Comparison of ENCODE assay signal across 1 cellular context in the genomic region with DNA sequence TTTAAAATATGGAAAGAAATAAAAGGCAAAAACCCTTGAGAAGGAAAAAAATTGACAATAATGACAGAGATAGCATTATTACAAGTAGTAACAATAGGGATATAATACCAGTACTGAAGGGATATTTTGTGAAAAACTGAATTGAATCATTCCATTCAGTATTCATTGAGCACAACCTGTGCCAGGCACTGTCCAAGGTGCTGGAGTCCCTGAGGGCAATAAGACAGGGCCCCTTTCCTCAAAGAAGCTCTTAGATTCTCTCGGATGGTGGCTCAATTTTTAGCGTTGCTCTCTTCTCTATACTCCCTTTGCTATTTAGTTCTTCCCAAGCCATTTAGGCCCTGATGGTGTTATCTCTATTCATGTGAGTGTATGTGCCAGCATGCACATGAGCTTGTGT.
TF ChIP-seq lines count a peak whose summit lies in the region.

No MANE protein-coding gene starts in this region.

TF ChIP-seq in K562, 482 proteins besides CTCF, POLR2A, EP300 and RAD21 (continued from another document):
- TF ChIP-seq, protein P1, sequence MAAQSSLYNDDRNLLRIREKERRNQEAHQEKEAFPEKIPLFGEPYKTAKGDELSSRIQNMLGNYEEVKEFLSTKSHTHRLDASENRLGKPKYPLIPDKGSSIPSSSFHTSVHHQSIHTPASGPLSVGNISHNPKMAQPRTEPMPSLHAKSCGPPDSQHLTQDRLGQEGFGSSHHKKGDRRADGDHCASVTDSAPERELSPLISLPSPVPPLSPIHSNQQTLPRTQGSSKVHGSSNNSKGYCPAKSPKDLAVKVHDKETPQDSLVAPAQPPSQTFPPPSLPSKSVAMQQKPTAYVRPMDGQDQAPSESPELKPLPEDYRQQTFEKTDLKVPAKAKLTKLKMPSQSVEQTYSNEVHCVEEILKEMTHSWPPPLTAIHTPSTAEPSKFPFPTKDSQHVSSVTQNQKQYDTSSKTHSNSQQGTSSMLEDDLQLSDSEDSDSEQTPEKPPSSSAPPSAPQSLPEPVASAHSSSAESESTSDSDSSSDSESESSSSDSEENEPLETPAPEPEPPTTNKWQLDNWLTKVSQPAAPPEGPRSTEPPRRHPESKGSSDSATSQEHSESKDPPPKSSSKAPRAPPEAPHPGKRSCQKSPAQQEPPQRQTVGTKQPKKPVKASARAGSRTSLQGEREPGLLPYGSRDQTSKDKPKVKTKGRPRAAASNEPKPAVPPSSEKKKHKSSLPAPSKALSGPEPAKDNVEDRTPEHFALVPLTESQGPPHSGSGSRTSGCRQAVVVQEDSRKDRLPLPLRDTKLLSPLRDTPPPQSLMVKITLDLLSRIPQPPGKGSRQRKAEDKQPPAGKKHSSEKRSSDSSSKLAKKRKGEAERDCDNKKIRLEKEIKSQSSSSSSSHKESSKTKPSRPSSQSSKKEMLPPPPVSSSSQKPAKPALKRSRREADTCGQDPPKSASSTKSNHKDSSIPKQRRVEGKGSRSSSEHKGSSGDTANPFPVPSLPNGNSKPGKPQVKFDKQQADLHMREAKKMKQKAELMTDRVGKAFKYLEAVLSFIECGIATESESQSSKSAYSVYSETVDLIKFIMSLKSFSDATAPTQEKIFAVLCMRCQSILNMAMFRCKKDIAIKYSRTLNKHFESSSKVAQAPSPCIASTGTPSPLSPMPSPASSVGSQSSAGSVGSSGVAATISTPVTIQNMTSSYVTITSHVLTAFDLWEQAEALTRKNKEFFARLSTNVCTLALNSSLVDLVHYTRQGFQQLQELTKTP (IDR thresholded peaks at IDR 0.05; ENCODE audit: low read depth in 1 of 2, partially characterized antibody in 2 of 2), result peak in 1 of 2 experiments; percentile 26
- TF ChIP-seq, protein P2, sequence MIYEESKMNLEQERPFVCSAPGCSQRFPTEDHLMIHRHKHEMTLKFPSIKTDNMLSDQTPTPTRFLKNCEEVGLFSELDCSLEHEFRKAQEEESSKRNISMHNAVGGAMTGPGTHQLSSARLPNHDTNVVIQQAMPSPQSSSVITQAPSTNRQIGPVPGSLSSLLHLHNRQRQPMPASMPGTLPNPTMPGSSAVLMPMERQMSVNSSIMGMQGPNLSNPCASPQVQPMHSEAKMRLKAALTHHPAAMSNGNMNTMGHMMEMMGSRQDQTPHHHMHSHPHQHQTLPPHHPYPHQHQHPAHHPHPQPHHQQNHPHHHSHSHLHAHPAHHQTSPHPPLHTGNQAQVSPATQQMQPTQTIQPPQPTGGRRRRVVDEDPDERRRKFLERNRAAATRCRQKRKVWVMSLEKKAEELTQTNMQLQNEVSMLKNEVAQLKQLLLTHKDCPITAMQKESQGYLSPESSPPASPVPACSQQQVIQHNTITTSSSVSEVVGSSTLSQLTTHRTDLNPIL (CRISPR knock-in tag; IDR thresholded peaks at IDR 0.05), result no peak
- no peak for TF ChIP-seq SNIP1 (IDR thresholded peaks at IDR 0.05; ENCODE audit: low read depth)
- TF ChIP-seq ZNF766 (CRISPR knock-in tag; conservative IDR thresholded peaks at IDR 0.05), result peak; percentile 49; the same call in 1 of the 2 replicates
- TF ChIP-seq EHMT2 (IDR thresholded peaks at IDR 0.05), result peak; percentile 93
- TF ChIP-seq, protein P3, sequence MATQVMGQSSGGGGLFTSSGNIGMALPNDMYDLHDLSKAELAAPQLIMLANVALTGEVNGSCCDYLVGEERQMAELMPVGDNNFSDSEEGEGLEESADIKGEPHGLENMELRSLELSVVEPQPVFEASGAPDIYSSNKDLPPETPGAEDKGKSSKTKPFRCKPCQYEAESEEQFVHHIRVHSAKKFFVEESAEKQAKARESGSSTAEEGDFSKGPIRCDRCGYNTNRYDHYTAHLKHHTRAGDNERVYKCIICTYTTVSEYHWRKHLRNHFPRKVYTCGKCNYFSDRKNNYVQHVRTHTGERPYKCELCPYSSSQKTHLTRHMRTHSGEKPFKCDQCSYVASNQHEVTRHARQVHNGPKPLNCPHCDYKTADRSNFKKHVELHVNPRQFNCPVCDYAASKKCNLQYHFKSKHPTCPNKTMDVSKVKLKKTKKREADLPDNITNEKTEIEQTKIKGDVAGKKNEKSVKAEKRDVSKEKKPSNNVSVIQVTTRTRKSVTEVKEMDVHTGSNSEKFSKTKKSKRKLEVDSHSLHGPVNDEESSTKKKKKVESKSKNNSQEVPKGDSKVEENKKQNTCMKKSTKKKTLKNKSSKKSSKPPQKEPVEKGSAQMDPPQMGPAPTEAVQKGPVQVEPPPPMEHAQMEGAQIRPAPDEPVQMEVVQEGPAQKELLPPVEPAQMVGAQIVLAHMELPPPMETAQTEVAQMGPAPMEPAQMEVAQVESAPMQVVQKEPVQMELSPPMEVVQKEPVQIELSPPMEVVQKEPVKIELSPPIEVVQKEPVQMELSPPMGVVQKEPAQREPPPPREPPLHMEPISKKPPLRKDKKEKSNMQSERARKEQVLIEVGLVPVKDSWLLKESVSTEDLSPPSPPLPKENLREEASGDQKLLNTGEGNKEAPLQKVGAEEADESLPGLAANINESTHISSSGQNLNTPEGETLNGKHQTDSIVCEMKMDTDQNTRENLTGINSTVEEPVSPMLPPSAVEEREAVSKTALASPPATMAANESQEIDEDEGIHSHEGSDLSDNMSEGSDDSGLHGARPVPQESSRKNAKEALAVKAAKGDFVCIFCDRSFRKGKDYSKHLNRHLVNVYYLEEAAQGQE (CRISPR knock-in tag; IDR thresholded peaks at IDR 0.05; ENCODE audit: low read depth), result peak; percentile 89
